In genomic region chr11:1099519-1100355, GRCh38 we compare ENCODE assay signal across 25 cellular contexts. TPM values are rescaled to one million over a fixed set of nuclear protein-coding genes. Genes with fewer than 3 reads are reported as not detected.
"Had no signal": no experiment of that assay in that cellular context is flagged by ENCODE, and none has a peak within 500 bp of the region (broad histone marks: within the 10 kb centered on the region; RNA-seq: fewer than 3 reads in every experiment).

No MANE protein-coding gene starts in this region.

- H3K4me3 ChIP-seq: coronary artery, esophagus muscularis mucosa, gastrocnemius medialis, heart right ventricle, sigmoid colon, skin epidermis, suprapubic skin, thyroid gland, upper lobe of left lung, uterus had no signal

- H3K36me3 ChIP-seq: esophagus muscularis mucosa, gastrocnemius medialis, heart right ventricle, neutrophil, sigmoid colon, suprapubic skin, thyroid gland, upper lobe of left lung, uterus had no signal

- H3K9me3 ChIP-seq: esophagus muscularis mucosa, gastrocnemius medialis, heart right ventricle, neutrophil, sigmoid colon, suprapubic skin, thyroid gland, uterus had no signal

- H3K27me3 ChIP-seq: gastrocnemius medialis, heart right ventricle, neutrophil, sigmoid colon, thyroid gland, upper lobe of left lung, uterus had no signal

- H3K4me3 Mint-ChIP-seq: mesothelial cell of epicardium, nephron progenitor cell had no signal

- ATAC-seq: gastrocnemius medialis; heart right ventricle; stimulated activated naive CD8-positive, alpha-beta T cell treated with anti-CD3 and anti-CD28 coated beads, Interleukin-15, Interleukin-2, amounts not matched to agents 100 U/mL and 50 U/mL, for 24 hours had no signal

- FAIRE-seq: islet of Langerhans had no signal

- DNase-seq: caudate nucleus; effector CD8-positive, alpha-beta T cell; gastrocnemius medialis; heart right ventricle; hypothalamus; nephron progenitor cell; sigmoid colon; stimulated activated CD4-positive, alpha-beta T cell treated with anti-CD3 and anti-CD28 coated beads, Interleukin-2, amount 100 ng/mL, for 24 hours; stimulated activated CD4-positive, alpha-beta T cell treated with anti-CD3 and anti-CD28 coated beads, Interleukin-4, amount 100 ng/mL, for 4 hours; stimulated activated naive CD8-positive, alpha-beta T cell treated with anti-CD3 and anti-CD28 coated beads, Interleukin-15, Interleukin-2, amounts not matched to agents 100 U/mL and 50 U/mL, for 24 hours; thyroid gland; uterus had no signal

- H3K27ac ChIP-seq: coronary artery, esophagus muscularis mucosa, gastrocnemius medialis, heart right ventricle, neutrophil, sigmoid colon, skin epidermis, suprapubic skin, thyroid gland, upper lobe of left lung, uterus had no signal

- H3K4me1 ChIP-seq: esophagus muscularis mucosa, gastrocnemius medialis, heart right ventricle, sigmoid colon, suprapubic skin, thyroid gland, upper lobe of left lung, uterus had no signal

- H3K36me3 Mint-ChIP-seq: mesothelial cell of epicardium had no signal

- H3K4me1 Mint-ChIP-seq: mesothelial cell of epicardium, nephron progenitor cell had no signal

- H3K27ac Mint-ChIP-seq: mesothelial cell of epicardium, nephron progenitor cell had no signal

RNA-seq across cellular contexts. Expression of gene MUC2, which starts 25.1 kb away (rescaled TPM):
- total RNA-seq: dermis microvascular lymphatic vessel endothelial cell, fibroblast of villous mesenchyme, liver, osteoblast, pulmonary artery endothelial cell, thyroid gland had no signal
- polyA plus RNA-seq: heart right ventricle had no signal

RNA-seq across cellular contexts. Expression of gene MUC5AC, which starts 58.0 kb away (rescaled TPM):
- total RNA-seq: dermis microvascular lymphatic vessel endothelial cell, fibroblast of villous mesenchyme, gastrocnemius medialis, heart right ventricle, liver, mesothelial cell of epicardium, osteoblast, pulmonary artery endothelial cell, suprapubic skin, thyroid gland had no signal
- polyA plus RNA-seq: heart right ventricle, liver had no signal
